ENCODE assay signal across 12 cellular contexts in genomic region chr5:163760498-163760897, GRCh38.
DNase-seq lines count a peak whose midpoint lies in the region; ATAC-seq and TF ChIP-seq lines count a peak whose summit lies in the region.
"Had no signal": no experiment of that assay in that cellular context is flagged by ENCODE, and none has a peak within 500 bp of the region (broad histone marks: within the 10 kb centered on the region; RNA-seq: fewer than 3 reads in every experiment).

No MANE protein-coding gene starts in this region.

- H3K36me3 Mint-ChIP-seq in natural killer cell = no peaks in the 10 kb centered on the region
- H3K36me3 Mint-ChIP-seq in effector memory CD8-positive, alpha-beta T cell (ENCODE audit: insufficient read depth) = peaks cover 5% of the 10 kb centered on the region

- WGBS in suprapubic skin = 40% methylated on average over 3 of the region's 3 CpGs

- no peaks in the 10 kb centered on the region for H3K27me3 ChIP-seq in endocrine pancreas (ENCODE audit: control insufficient read depth, insufficient read depth, low read length)
- no peaks in the 10 kb centered on the region for H3K27me3 ChIP-seq in suprapubic skin

- no peak for ATAC-seq in natural killer cell
- no peak for ATAC-seq in effector memory CD8-positive, alpha-beta T cell (replicated peaks)
- ATAC-seq: esophagus mucosa, GM12878 had no signal

- H3K4me1 ChIP-seq in endocrine pancreas (ENCODE audit: control insufficient read depth, insufficient read depth, low read length) (peaks cover 9% of the 10 kb centered on the region), suprapubic skin (no peaks in the 10 kb centered on the region)

- H3K4me3 Mint-ChIP-seq in natural killer cell = peak overlapping the region; percentile 7
- no peak overlapping the region for H3K4me3 Mint-ChIP-seq in effector memory CD8-positive, alpha-beta T cell

- no peak overlapping the region for H3K27ac ChIP-seq in suprapubic skin

- peaks cover 6 to 7% of the 10 kb centered on the region in 2 donors for H3K27me3 Mint-ChIP-seq in natural killer cell (ENCODE audit: low read depth in 2 of 2)
- no peaks in the 10 kb centered on the region for H3K27me3 Mint-ChIP-seq in effector memory CD8-positive, alpha-beta T cell

- DNase-seq in DMS153 treated with DMSO at 0.1 percent for 48 hours (lab: John Stamatoyannopoulos, UW; ENCODE audit: unreplicated experiment) = peak; percentile 0
- DNase-seq in NCI-H460 (ENCODE audit: extremely low read depth, low read depth) = peak; percentile 50
- DNase-seq in natural killer cell = no peak
- no peak for DNase-seq in putamen (ENCODE audit: low spot score)
- no peak for DNase-seq in nucleus accumbens (lab: John Stamatoyannopoulos, UW)
- DNase-seq in effector memory CD8-positive, alpha-beta T cell = no peak
- no peak for DNase-seq in suprapubic skin (ENCODE audit: low spot score in 2 of 2)
- DNase-seq: left cardiac atrium, NCI-H187 treated with DMSO at 0.1 percent for 48 hours had no signal

- no peak for TF ChIP-seq EP300 in suprapubic skin (IDR thresholded peaks at IDR 0.05)

- no peak overlapping the region for H3K27ac Mint-ChIP-seq in natural killer cell
- no peak overlapping the region for H3K27ac Mint-ChIP-seq in effector memory CD8-positive, alpha-beta T cell

- H3K9me3 Mint-ChIP-seq in natural killer cell = peaks cover 2 to 3% of the 10 kb centered on the region in 2 donors
- H3K9me3 Mint-ChIP-seq in effector memory CD8-positive, alpha-beta T cell = peaks cover 0 to 8% of the 10 kb centered on the region in 2 donors

- TF ChIP-seq POLR2A in suprapubic skin (IDR thresholded peaks at IDR 0.05) = no peak

- intact Hi-C loops in natural killer cell (cut with micrococcal nuclease) = no loop called here

- H3K36me3 ChIP-seq in endocrine pancreas (ENCODE audit: control insufficient read depth, insufficient read depth, low read length) (no peaks in the 10 kb centered on the region), suprapubic skin (no peaks in the 10 kb centered on the region)

- H3K9me3 ChIP-seq in endocrine pancreas (ENCODE audit: control insufficient read depth, low read length) (no peaks in the 10 kb centered on the region), suprapubic skin (no peaks in the 10 kb centered on the region)

- H3K4me1 Mint-ChIP-seq in natural killer cell = peaks cover 34 to 37% of the 10 kb centered on the region in 2 donors
- peaks cover 0 to 8% of the 10 kb centered on the region in 2 donors for H3K4me1 Mint-ChIP-seq in effector memory CD8-positive, alpha-beta T cell (ENCODE audit: low read depth in 2 of 2)

- H3K4me3 ChIP-seq in endocrine pancreas (ENCODE audit: control insufficient read depth, insufficient read depth, low read length) (peak overlapping the region; percentile 10), suprapubic skin (no peak overlapping the region)
- H3K4me3 ChIP-seq: GM12878 had no signal

- TF ChIP-seq CTCF in natural killer cell (IDR thresholded peaks at IDR 0.05) (no peak), suprapubic skin (IDR thresholded peaks at IDR 0.05) (no peak)

- no peak overlapping the region for H3K9ac ChIP-seq in endocrine pancreas (ENCODE audit: control insufficient read depth, insufficient read depth, low read length)

Comparison
In these comparisons a context has a peak if more than half of its experiments do, and no peak if none do; other contexts are left out.
1. DNase-seq: peak in DMS153 treated with DMSO at 0.1 percent for 48 hours (single experiment) and NCI-H460 (single experiment); none in natural killer cell (single experiment), putamen (single experiment), nucleus accumbens (0 of 56), effector memory CD8-positive, alpha-beta T cell (0 of 3) and suprapubic skin (0 of 2).